23 cellular contexts compared by ENCODE assay signal in genomic region chr16:72897707-72898106, GRCh38.
"Had no signal": no experiment of that assay in that cellular context is flagged by ENCODE, and none has a peak within 500 bp of the region (broad histone marks: within the 10 kb centered on the region; RNA-seq: fewer than 3 reads in every experiment).

No MANE protein-coding gene starts in this region.

- H3K4me3 ChIP-seq: left lung, lower lobe of right lung, pancreas, right atrium auricular region, spleen, suprapubic skin, thoracic aorta, tibial artery, upper lobe of right lung had no signal

- H3K27ac Mint-ChIP-seq: immature natural killer cell; naive thymus-derived CD8-positive, alpha-beta T cell; nephron progenitor cell; stimulated activated effector memory CD8-positive, alpha-beta T cell treated with anti-CD3 and anti-CD28 coated beads, Interleukin-12 subunit alpha, Interleukin-12 subunit beta, amount 100 ng/mL, for 72 hours; stimulated activated naive CD8-positive, alpha-beta T cell treated with anti-CD3 and anti-CD28 coated beads, Interleukin-15, Interleukin-2, amounts not matched to agents 100 ng/mL and 50 ng/mL, for 24 hours had no signal

- H3K36me3 Mint-ChIP-seq: immature natural killer cell; naive thymus-derived CD8-positive, alpha-beta T cell; stimulated activated effector memory CD8-positive, alpha-beta T cell treated with anti-CD3 and anti-CD28 coated beads, Interleukin-12 subunit alpha, Interleukin-12 subunit beta, amount 100 ng/mL, for 72 hours had no signal

- H3K9me3 Mint-ChIP-seq: naive thymus-derived CD8-positive, alpha-beta T cell; nephron progenitor cell; stimulated activated effector memory CD8-positive, alpha-beta T cell treated with anti-CD3 and anti-CD28 coated beads, Interleukin-12 subunit alpha, Interleukin-12 subunit beta, amount 100 ng/mL, for 72 hours; stimulated activated naive CD8-positive, alpha-beta T cell treated with anti-CD3 and anti-CD28 coated beads, Interleukin-15, Interleukin-2, amounts not matched to agents 100 ng/mL and 50 ng/mL, for 24 hours had no signal

- H3K9me3 ChIP-seq: left lung, lower lobe of right lung, pancreas, right atrium auricular region, spleen, suprapubic skin, thoracic aorta, tibial artery, upper lobe of right lung had no signal

- H3K4me1 ChIP-seq: left lung, pancreas, upper lobe of right lung had no signal

- H3K36me3 ChIP-seq: left lung, lower lobe of right lung, pancreas, right atrium auricular region, spleen, suprapubic skin, thoracic aorta, upper lobe of right lung had no signal

- H3K27me3 ChIP-seq: left lung, pancreas, right atrium auricular region, spleen, suprapubic skin, tibial artery, upper lobe of right lung had no signal

- H3K4me3 Mint-ChIP-seq: immature natural killer cell; naive thymus-derived CD8-positive, alpha-beta T cell; nephron progenitor cell; stimulated activated effector memory CD8-positive, alpha-beta T cell treated with anti-CD3 and anti-CD28 coated beads, Interleukin-12 subunit alpha, Interleukin-12 subunit beta, amount 100 ng/mL, for 72 hours; stimulated activated naive CD8-positive, alpha-beta T cell treated with anti-CD3 and anti-CD28 coated beads, Interleukin-15, Interleukin-2, amounts not matched to agents 100 ng/mL and 50 ng/mL, for 24 hours had no signal

- H3K4me1 Mint-ChIP-seq: immature natural killer cell; naive thymus-derived CD8-positive, alpha-beta T cell; stimulated activated effector memory CD8-positive, alpha-beta T cell treated with anti-CD3 and anti-CD28 coated beads, Interleukin-12 subunit alpha, Interleukin-12 subunit beta, amount 100 ng/mL, for 72 hours had no signal

- DNase-seq: hypothalamus; immature natural killer cell; kidney; left colon; left lung; lower lobe of right lung; mammary epithelial cell; mesenchymal stem cell; naive thymus-derived CD8-positive, alpha-beta T cell; nephron progenitor cell; pancreas; small intestine; spleen; stimulated activated CD4-positive, alpha-beta T cell treated with anti-CD3 and anti-CD28 coated beads, Interleukin-4, amount 100 ng/mL, for 24 hours; stimulated activated naive CD4-positive, alpha-beta T cell; trophoblast cell; upper lobe of right lung had no signal

- H3K27me3 Mint-ChIP-seq: stimulated activated naive CD8-positive, alpha-beta T cell treated with anti-CD3 and anti-CD28 coated beads, Interleukin-15, Interleukin-2, amounts not matched to agents 100 ng/mL and 50 ng/mL, for 24 hours had no signal

- H3K27ac ChIP-seq: left lung, lower lobe of right lung, pancreas, right atrium auricular region, spleen, suprapubic skin, thoracic aorta, upper lobe of right lung had no signal
